Comparison of ENCODE assay signal across 15 cellular contexts in genomic region chr6:147821266-147821665, GRCh38.
"Had no signal": no experiment of that assay in that cellular context is flagged by ENCODE, and none has a peak within 500 bp of the region (broad histone marks: within the 10 kb centered on the region; RNA-seq: fewer than 3 reads in every experiment).

No MANE protein-coding gene starts in this region.

- H3K9me3 Mint-ChIP-seq: activated CD4-positive, alpha-beta T cell treated with anti-CD3 and anti-CD28 coated beads, Interleukin-2, amount 10 ng/mL, durations not matched to agents 24 days and 14 days; activated naive CD8-positive, alpha-beta T cell treated with anti-CD3 and anti-CD28 coated beads, Interleukin-2, amount 10 ng/mL, durations not matched to agents 7 days and 5 days; activated T-cell treated with anti-CD3 and anti-CD28 coated beads, Interleukin-2, amount 50 U/mL, for 72 hours; naive thymus-derived CD8-positive, alpha-beta T cell; T-helper 2 cell treated with Interferon-gamma antibody and Interleukin-4, amounts not matched to agents 5 μg/mL and 100 μg/mL, for 36 hours had no signal

- H3K27ac Mint-ChIP-seq: activated CD4-positive, alpha-beta T cell treated with anti-CD3 and anti-CD28 coated beads, Interleukin-2, amount 10 ng/mL, durations not matched to agents 24 days and 14 days; activated naive CD8-positive, alpha-beta T cell treated with anti-CD3 and anti-CD28 coated beads, Interleukin-2, amount 10 ng/mL, durations not matched to agents 7 days and 5 days; activated T-cell treated with anti-CD3 and anti-CD28 coated beads, Interleukin-2, amount 50 U/mL, for 72 hours; memory B cell; naive thymus-derived CD8-positive, alpha-beta T cell; T-helper 2 cell treated with Interferon-gamma antibody and Interleukin-4, amounts not matched to agents 5 μg/mL and 100 μg/mL, for 36 hours had no signal

- H3K27ac ChIP-seq: upper lobe of left lung had no signal

- H3K36me3 ChIP-seq: upper lobe of left lung had no signal

- H3K4me3 Mint-ChIP-seq: activated CD4-positive, alpha-beta T cell treated with anti-CD3 and anti-CD28 coated beads, Interleukin-2, amount 10 ng/mL, durations not matched to agents 24 days and 14 days; activated naive CD8-positive, alpha-beta T cell treated with anti-CD3 and anti-CD28 coated beads, Interleukin-2, amount 10 ng/mL, durations not matched to agents 7 days and 5 days; activated T-cell treated with anti-CD3 and anti-CD28 coated beads, Interleukin-2, amount 50 U/mL, for 72 hours; memory B cell; naive thymus-derived CD8-positive, alpha-beta T cell; T-helper 2 cell treated with Interferon-gamma antibody and Interleukin-4, amounts not matched to agents 5 μg/mL and 100 μg/mL, for 36 hours had no signal

- H3K36me3 Mint-ChIP-seq: activated naive CD8-positive, alpha-beta T cell treated with anti-CD3 and anti-CD28 coated beads, Interleukin-2, amount 10 ng/mL, durations not matched to agents 7 days and 5 days; memory B cell; naive thymus-derived CD8-positive, alpha-beta T cell had no signal

- H3K4me1 ChIP-seq: upper lobe of left lung had no signal

- ATAC-seq: activated T-cell treated with anti-CD3 and anti-CD28 coated beads, Interleukin-2, amount 50 U/mL, for 72 hours; left ventricle myocardium superior; naive thymus-derived CD8-positive, alpha-beta T cell; sciatic nerve; stimulated activated naive CD8-positive, alpha-beta T cell treated with anti-CD3 and anti-CD28 coated beads, Interleukin-15, Interleukin-2, amounts not matched to agents 100 U/mL and 50 U/mL, for 24 hours had no signal

- H3K4me3 ChIP-seq: upper lobe of left lung had no signal

- H3K27me3 Mint-ChIP-seq: activated CD4-positive, alpha-beta T cell treated with anti-CD3 and anti-CD28 coated beads, Interleukin-2, amount 10 ng/mL, durations not matched to agents 24 days and 14 days; activated naive CD8-positive, alpha-beta T cell treated with anti-CD3 and anti-CD28 coated beads, Interleukin-2, amount 10 ng/mL, durations not matched to agents 7 days and 5 days; memory B cell; progenitor cell of endocrine pancreas had no signal

- H3K4me1 Mint-ChIP-seq: activated CD4-positive, alpha-beta T cell treated with anti-CD3 and anti-CD28 coated beads, Interleukin-2, amount 10 ng/mL, durations not matched to agents 24 days and 14 days; activated naive CD8-positive, alpha-beta T cell treated with anti-CD3 and anti-CD28 coated beads, Interleukin-2, amount 10 ng/mL, durations not matched to agents 7 days and 5 days; memory B cell; naive thymus-derived CD8-positive, alpha-beta T cell had no signal

- H3K9me3 ChIP-seq: upper lobe of left lung had no signal

- H3K27me3 ChIP-seq: upper lobe of left lung had no signal

- DNase-seq: activated CD4-positive, alpha-beta T cell treated with anti-CD3 and anti-CD28 coated beads, Interleukin-2, amount 10 ng/mL, durations not matched to agents 24 days and 14 days; activated CD4-positive, CD25-positive, alpha-beta regulatory T cell; activated CD8-positive, alpha-beta memory T cell treated with anti-CD3 and anti-CD28 coated beads, Interleukin-2, amount 50 U/mL, for 48 hours; activated gamma-delta T cell treated with Interleukin-2 at 50 U/mL for 16 hours; activated naive CD8-positive, alpha-beta T cell treated with anti-CD3 and anti-CD28 coated beads, Interleukin-2, amount 10 ng/mL, durations not matched to agents 7 days and 5 days; activated T-cell treated with anti-CD3 and anti-CD28 coated beads, Interleukin-2, amount 50 U/mL, for 72 hours; hippocampal formation; left ventricle myocardium superior; naive thymus-derived CD8-positive, alpha-beta T cell; stimulated activated naive CD8-positive, alpha-beta T cell treated with anti-CD3 and anti-CD28 coated beads, Interleukin-15, Interleukin-2, amounts not matched to agents 100 U/mL and 50 U/mL, for 24 hours; upper lobe of left lung had no signal
